2 cellular contexts compared by ENCODE assay signal in the genomic region with DNA sequence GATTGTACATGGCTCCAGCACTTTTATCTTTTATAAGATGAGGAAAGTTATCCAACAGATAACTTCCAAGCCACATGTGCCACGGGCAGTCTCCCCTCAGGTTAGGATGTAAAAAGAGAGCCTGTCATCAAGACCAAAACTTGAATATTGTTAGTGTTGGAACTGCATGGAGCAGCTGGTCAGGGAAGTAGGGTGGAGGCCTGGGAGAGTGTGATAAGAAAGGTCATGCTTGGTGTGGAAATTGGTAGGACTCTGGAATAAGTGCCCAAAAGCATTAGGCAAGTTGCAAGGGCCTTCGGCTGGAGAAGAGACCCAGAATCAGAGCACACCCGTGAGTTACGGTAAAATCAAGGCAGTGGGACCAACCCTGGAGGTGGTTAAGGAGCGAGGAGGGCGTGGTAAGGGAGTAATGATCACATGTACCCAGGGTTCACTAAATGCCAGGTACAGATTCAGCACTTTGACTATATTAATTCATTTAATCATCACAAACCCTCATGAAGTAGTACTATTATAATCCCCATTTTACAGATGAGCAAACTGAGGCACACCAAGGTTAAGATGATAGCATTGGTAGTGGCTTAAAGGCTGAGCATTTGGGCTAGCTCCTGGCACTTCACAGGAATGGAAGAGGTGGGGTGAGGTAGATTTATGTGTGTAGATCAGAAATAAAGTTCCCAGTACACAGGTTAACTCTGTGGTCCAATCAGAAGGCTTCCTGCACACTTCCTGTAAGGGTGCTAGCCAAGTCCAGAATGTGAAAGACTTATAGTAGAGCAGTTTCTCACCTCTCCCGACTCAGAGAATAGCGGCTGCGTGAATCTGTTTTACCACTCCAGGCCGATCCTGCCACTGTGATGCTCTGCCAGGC.
A peak's percentile ranks its signal among the peaks of the same experiment; 100 is the strongest.
TF ChIP-seq lines count a peak whose summit lies in the region.

No MANE protein-coding gene starts in this region.

TF ChIP-seq in HEK293, 187 proteins besides CTCF, POLR2A, EP300 and RAD21:
- TF ChIP-seq ZNF580 (tag by site-specific recombination; IDR thresholded peaks at IDR 0.05) = peak; percentile 43; the same call in 1 of the 2 replicates
- 0 out of 2 replicates have a peak, but pooled peaks have one; percentile 22 for TF ChIP-seq ZNF664 (tag by site-specific recombination; IDR thresholded peaks at IDR 0.05)
- no peak for TF ChIP-seq ZNF571 (tag by site-specific recombination; IDR thresholded peaks at IDR 0.05)
TF ChIP-seq in HEK293: peak in this region for 2.

TF ChIP-seq in GM12878, 131 proteins besides CTCF, POLR2A, EP300 and RAD21:
- no peak for TF ChIP-seq ZBTB11 (CRISPR knock-in tag; IDR thresholded peaks at IDR 0.05)
- no peak for TF ChIP-seq POLR2AphosphoS2 (IDR thresholded peaks at IDR 0.05; ENCODE audit: low read depth, low read length)
- TF ChIP-seq, protein P1, sequence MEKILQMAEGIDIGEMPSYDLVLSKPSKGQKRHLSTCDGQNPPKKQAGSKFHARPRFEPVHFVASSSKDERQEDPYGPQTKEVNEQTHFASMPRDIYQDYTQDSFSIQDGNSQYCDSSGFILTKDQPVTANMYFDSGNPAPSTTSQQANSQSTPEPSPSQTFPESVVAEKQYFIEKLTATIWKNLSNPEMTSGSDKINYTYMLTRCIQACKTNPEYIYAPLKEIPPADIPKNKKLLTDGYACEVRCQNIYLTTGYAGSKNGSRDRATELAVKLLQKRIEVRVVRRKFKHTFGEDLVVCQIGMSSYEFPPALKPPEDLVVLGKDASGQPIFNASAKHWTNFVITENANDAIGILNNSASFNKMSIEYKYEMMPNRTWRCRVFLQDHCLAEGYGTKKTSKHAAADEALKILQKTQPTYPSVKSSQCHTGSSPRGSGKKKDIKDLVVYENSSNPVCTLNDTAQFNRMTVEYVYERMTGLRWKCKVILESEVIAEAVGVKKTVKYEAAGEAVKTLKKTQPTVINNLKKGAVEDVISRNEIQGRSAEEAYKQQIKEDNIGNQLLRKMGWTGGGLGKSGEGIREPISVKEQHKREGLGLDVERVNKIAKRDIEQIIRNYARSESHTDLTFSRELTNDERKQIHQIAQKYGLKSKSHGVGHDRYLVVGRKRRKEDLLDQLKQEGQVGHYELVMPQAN (conservative IDR thresholded peaks at IDR 0.05) = no peak
- TF ChIP-seq, protein P2, sequence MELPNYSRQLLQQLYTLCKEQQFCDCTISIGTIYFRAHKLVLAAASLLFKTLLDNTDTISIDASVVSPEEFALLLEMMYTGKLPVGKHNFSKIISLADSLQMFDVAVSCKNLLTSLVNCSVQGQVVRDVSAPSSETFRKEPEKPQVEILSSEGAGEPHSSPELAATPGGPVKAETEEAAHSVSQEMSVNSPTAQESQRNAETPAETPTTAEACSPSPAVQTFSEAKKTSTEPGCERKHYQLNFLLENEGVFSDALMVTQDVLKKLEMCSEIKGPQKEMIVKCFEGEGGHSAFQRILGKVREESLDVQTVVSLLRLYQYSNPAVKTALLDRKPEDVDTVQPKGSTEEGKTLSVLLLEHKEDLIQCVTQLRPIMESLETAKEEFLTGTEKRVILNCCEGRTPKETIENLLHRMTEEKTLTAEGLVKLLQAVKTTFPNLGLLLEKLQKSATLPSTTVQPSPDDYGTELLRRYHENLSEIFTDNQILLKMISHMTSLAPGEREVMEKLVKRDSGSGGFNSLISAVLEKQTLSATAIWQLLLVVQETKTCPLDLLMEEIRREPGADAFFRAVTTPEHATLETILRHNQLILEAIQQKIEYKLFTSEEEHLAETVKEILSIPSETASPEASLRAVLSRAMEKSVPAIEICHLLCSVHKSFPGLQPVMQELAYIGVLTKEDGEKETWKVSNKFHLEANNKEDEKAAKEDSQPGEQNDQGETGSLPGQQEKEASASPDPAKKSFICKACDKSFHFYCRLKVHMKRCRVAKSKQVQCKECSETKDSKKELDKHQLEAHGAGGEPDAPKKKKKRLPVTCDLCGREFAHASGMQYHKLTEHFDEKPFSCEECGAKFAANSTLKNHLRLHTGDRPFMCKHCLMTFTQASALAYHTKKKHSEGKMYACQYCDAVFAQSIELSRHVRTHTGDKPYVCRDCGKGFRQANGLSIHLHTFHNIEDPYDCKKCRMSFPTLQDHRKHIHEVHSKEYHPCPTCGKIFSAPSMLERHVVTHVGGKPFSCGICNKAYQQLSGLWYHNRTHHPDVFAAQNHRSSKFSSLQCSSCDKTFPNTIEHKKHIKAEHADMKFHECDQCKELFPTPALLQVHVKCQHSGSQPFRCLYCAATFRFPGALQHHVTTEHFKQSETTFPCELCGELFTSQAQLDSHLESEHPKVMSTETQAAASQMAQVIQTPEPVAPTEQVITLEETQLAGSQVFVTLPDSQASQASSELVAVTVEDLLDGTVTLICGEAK (IDR thresholded peaks at IDR 0.05; ENCODE audit: borderline replicate concordance) = no peak
- no peak for TF ChIP-seq FOS (IDR thresholded peaks at IDR 0.05; ENCODE audit: borderline replicate concordance, extremely low read depth, insufficient read length)
- TF ChIP-seq HDAC2 (IDR thresholded peaks at IDR 0.05) = no peak
- TF ChIP-seq MTA3 (IDR thresholded peaks at IDR 0.05; ENCODE audit: borderline replicate concordance, low read length) = no peak
- TF ChIP-seq JUND (IDR thresholded peaks at IDR 0.05; ENCODE audit: low read depth, low read length) = no peak
